ENCODE assay signal across 28 cellular contexts in the genomic region with DNA sequence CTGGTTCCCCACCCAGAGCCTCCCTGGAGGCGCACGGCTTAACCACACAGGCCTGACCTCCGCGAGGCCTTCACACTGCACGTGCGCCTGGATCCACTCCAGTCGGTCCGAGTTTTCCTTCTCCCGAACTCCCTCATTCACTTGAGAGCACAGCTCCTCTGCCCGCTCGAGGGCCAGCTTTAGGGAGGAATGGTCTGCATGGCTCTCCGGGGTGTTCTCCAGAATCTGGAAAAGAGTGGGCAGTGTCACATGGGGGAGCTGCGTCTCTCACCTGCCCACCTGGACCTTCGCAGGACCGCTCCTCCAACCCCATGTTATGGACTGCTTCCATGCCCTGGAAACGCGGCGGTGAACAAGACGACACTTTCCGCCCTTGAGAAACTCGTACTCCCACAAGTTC. TPM values are rescaled to one million over a fixed set of nuclear protein-coding genes. Genes with fewer than 3 reads are reported as not detected.
"Had no signal": no experiment of that assay in that cellular context is flagged by ENCODE, and none has a peak within 500 bp of the region (broad histone marks: within the 10 kb centered on the region; RNA-seq: fewer than 3 reads in every experiment).

No MANE protein-coding gene starts in this region.

- DNase-seq: activated CD4-positive, alpha-beta memory T cell treated with anti-CD3 and anti-CD28 coated beads for 36 hours; activated CD4-positive, alpha-beta T cell treated with anti-CD3 and anti-CD28 coated beads for 36 hours; activated CD4-positive, CD25-positive, alpha-beta regulatory T cell; activated CD4-positive, CD25-positive, alpha-beta regulatory T cell treated with anti-CD3 and anti-CD28 coated beads, Interleukin-2, amount 50 U/mL, for 72 hours; activated CD8-positive, alpha-beta memory T cell treated with anti-CD3 and anti-CD28 coated beads, Interleukin-2, amount 50 U/mL, for 48 hours; activated gamma-delta T cell; activated naive CD4-positive, alpha-beta T cell; activated naive CD4-positive, alpha-beta T cell treated with anti-CD3 and anti-CD28 coated beads, Interleukin-2, amount 10 ng/mL, durations not matched to agents 7 days and 5 days; activated naive CD8-positive, alpha-beta T cell treated with anti-CD3 and anti-CD28 coated beads, Interleukin-2, amount 10 ng/mL, durations not matched to agents 7 days and 5 days; activated T-cell treated with anti-CD3 and anti-CD28 coated beads for 4 hours; activated T-cell treated with anti-CD3 and anti-CD28 coated beads, Interleukin-2, amount 50 U/mL, for 24 hours; activated T-cell treated with anti-CD3 and anti-CD28 coated beads, Interleukin-2, amount 50 U/mL, for 72 hours; central memory CD4-positive, alpha-beta T cell; cerebellar nuclear complex; colonic mucosa; effector CD8-positive, alpha-beta T cell; foreskin fibroblast; T-helper 2 cell had no signal

- H3K9me3 ChIP-seq: ascending aorta, breast epithelium, colonic mucosa had no signal

- H3K27me3 ChIP-seq: ascending aorta, breast epithelium, cardiac muscle cell, colonic mucosa had no signal

- H3K4me1 Mint-ChIP-seq: brain had no signal

- H3K27ac ChIP-seq: ascending aorta, breast epithelium, cardiac muscle cell, colonic mucosa had no signal

- H3K4me1 ChIP-seq: ascending aorta, breast epithelium, colonic mucosa had no signal

- H3K27me3 Mint-ChIP-seq: activated CD4-positive, alpha-beta memory T cell treated with anti-CD3 and anti-CD28 coated beads for 36 hours; activated CD4-positive, alpha-beta T cell treated with anti-CD3 and anti-CD28 coated beads for 36 hours; activated CD4-positive, alpha-beta T cell treated with anti-CD3 and anti-CD28 coated beads, Interleukin-2, amount 10 ng/mL, durations not matched to agents 24 days and 14 days; activated naive CD4-positive, alpha-beta T cell treated with anti-CD3 and anti-CD28 coated beads, Interleukin-2, amount 10 ng/mL, durations not matched to agents 7 days and 5 days; activated naive CD8-positive, alpha-beta T cell treated with anti-CD3 and anti-CD28 coated beads, Interleukin-2, amount 10 ng/mL, durations not matched to agents 7 days and 5 days; activated T-cell treated with anti-CD3 and anti-CD28 coated beads, Interleukin-2, amount 50 U/mL, for 24 hours; brain had no signal

- ATAC-seq: activated CD4-positive, alpha-beta T cell treated with anti-CD3 and anti-CD28 coated beads for 36 hours; activated naive CD4-positive, alpha-beta T cell treated with anti-CD3 and anti-CD28 coated beads, Interleukin-2, amount 50 U/mL, for 72 hours; activated T-cell treated with anti-CD3 and anti-CD28 coated beads, Interleukin-2, amount 50 U/mL, for 72 hours; esophagus mucosa had no signal

- H3K4me3 ChIP-seq: ascending aorta, breast epithelium, cardiac muscle cell, colonic mucosa had no signal

- H3K9me3 Mint-ChIP-seq: activated CD4-positive, alpha-beta memory T cell treated with anti-CD3 and anti-CD28 coated beads for 36 hours; activated CD4-positive, alpha-beta T cell treated with anti-CD3 and anti-CD28 coated beads, Interleukin-2, amount 10 ng/mL, durations not matched to agents 24 days and 14 days; activated naive CD4-positive, alpha-beta T cell treated with anti-CD3 and anti-CD28 coated beads, Interleukin-2, amount 10 ng/mL, durations not matched to agents 7 days and 5 days; activated naive CD4-positive, alpha-beta T cell treated with anti-CD3 and anti-CD28 coated beads, Interleukin-2, amount 50 U/mL, for 72 hours; activated naive CD8-positive, alpha-beta T cell treated with anti-CD3 and anti-CD28 coated beads, Interleukin-2, amount 10 ng/mL, durations not matched to agents 7 days and 5 days; activated T-cell treated with anti-CD3 and anti-CD28 coated beads, Interleukin-2, amount 50 U/mL, for 24 hours; activated T-cell treated with anti-CD3 and anti-CD28 coated beads, Interleukin-2, amount 50 U/mL, for 72 hours; brain had no signal

- H3K4me3 Mint-ChIP-seq: activated CD4-positive, alpha-beta memory T cell treated with anti-CD3 and anti-CD28 coated beads for 36 hours; activated CD4-positive, alpha-beta T cell treated with anti-CD3 and anti-CD28 coated beads for 36 hours; activated CD4-positive, alpha-beta T cell treated with anti-CD3 and anti-CD28 coated beads, Interleukin-2, amount 10 ng/mL, durations not matched to agents 24 days and 14 days; activated naive CD4-positive, alpha-beta T cell treated with anti-CD3 and anti-CD28 coated beads, Interleukin-2, amount 10 ng/mL, durations not matched to agents 7 days and 5 days; activated naive CD8-positive, alpha-beta T cell treated with anti-CD3 and anti-CD28 coated beads, Interleukin-2, amount 10 ng/mL, durations not matched to agents 7 days and 5 days; activated T-cell treated with anti-CD3 and anti-CD28 coated beads, Interleukin-2, amount 50 U/mL, for 24 hours; activated T-cell treated with anti-CD3 and anti-CD28 coated beads, Interleukin-2, amount 50 U/mL, for 72 hours; brain had no signal

- H3K27ac Mint-ChIP-seq: activated CD4-positive, alpha-beta memory T cell treated with anti-CD3 and anti-CD28 coated beads for 36 hours; activated CD4-positive, alpha-beta T cell treated with anti-CD3 and anti-CD28 coated beads for 36 hours; activated naive CD4-positive, alpha-beta T cell treated with anti-CD3 and anti-CD28 coated beads, Interleukin-2, amount 10 ng/mL, durations not matched to agents 7 days and 5 days; activated naive CD8-positive, alpha-beta T cell treated with anti-CD3 and anti-CD28 coated beads, Interleukin-2, amount 10 ng/mL, durations not matched to agents 7 days and 5 days; activated T-cell treated with anti-CD3 and anti-CD28 coated beads, Interleukin-2, amount 50 U/mL, for 24 hours; activated T-cell treated with anti-CD3 and anti-CD28 coated beads, Interleukin-2, amount 50 U/mL, for 72 hours; brain had no signal

RNA-seq across cellular contexts. Expression of gene FAM228A, which starts 35.9 kb away (rescaled TPM):
- total RNA-seq: activated CD4-positive, alpha-beta T cell treated with anti-CD3 and anti-CD28 coated beads, Interleukin-2, amount 10 ng/mL, durations not matched to agents 24 days and 14 days; activated CD8-positive, alpha-beta memory T cell treated with anti-CD3 and anti-CD28 coated beads for 36 hours; ascending aorta; colonic mucosa; epithelial cell of proximal tubule; esophagus mucosa; T-helper 1 cell treated with Interleukin-12 subunit alpha and Interleukin-12 subunit beta and Interleukin-4 antibody, amounts not matched to agents 30 ng/mL and 1 ng/mL, for 36 hours had no signal
